Comparison of ENCODE assay signal across 23 cellular contexts in the genomic region with DNA sequence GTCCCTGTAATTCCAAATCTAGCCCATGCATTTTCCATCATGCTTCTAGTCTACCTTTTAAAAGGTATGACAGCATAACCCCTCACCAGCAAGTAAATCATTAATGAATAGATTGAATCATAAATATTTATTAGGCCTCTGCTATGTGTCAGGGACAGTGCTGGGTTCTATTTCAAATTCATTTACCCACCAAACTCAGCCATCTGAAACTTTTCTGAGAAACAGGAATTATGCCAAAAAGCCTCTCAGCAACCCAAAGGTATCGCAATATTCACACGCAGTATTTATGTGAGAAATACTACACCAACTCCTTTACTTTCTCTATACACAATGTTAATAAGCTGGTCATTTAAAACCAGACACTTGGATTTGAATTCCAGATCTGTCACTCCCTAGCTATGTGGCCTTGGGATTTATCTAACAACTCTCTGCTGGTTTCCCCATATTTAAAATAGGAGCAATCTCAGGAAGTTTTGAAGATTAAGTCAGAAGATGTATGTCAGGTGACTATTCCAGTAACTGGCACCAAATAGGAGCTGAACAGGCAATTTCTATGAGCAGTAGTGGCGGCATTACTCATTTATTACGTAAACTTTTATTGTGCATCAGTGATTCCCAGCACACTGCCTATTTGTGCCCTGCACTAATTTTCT.
DNase-seq lines count a peak whose midpoint lies in the region; ATAC-seq and TF ChIP-seq lines count a peak whose summit lies in the region.
"Had no signal": no experiment of that assay in that cellular context is flagged by ENCODE, and none has a peak within 500 bp of the region (broad histone marks: within the 10 kb centered on the region; RNA-seq: fewer than 3 reads in every experiment).

No MANE protein-coding gene starts in this region.

- TF ChIP-seq CTCF in AG10803 (conservative IDR thresholded peaks at IDR 0.05; ENCODE audit: low read length): no peak
- TF ChIP-seq CTCF in IMR-90 (conservative IDR thresholded peaks at IDR 0.05; ENCODE audit: low read depth, low read length): no peak
- TF ChIP-seq CTCF in epithelial cell of esophagus (IDR thresholded peaks at IDR 0.05; ENCODE audit: insufficient read depth, low read depth, low read length, missing control alignments): no peak
- TF ChIP-seq CTCF in tibial artery (IDR thresholded peaks at IDR 0.05): no peak

- BruUV-seq in IMR-90 (replicated peaks; lab: Mats Ljungman, UMichigan): no TSS peak

- no peak overlapping the region for H3K9ac ChIP-seq in IMR-90 (ENCODE audit: low read depth, low read length)
- H3K9ac ChIP-seq in mesendoderm (ENCODE audit: low read length): no peak overlapping the region
- H3K9ac ChIP-seq: neural progenitor cell had no signal

- H3K36me3 ChIP-seq in IMR-90 (ENCODE audit: control insufficient read depth, insufficient read depth, low read length) (no peaks in the 10 kb centered on the region), mesendoderm (ENCODE audit: control insufficient read depth, insufficient read depth, low read length) (no peaks in the 10 kb centered on the region), tibial artery (no peaks in the 10 kb centered on the region)
- H3K36me3 ChIP-seq: cardiac muscle cell, neural progenitor cell, prostate gland, spleen had no signal

- no peak overlapping the region for H4K91ac ChIP-seq in IMR-90 (ENCODE audit: insufficient read depth, low read depth, low read length)

- no peak overlapping the region for H2BK120ac ChIP-seq in IMR-90 (ENCODE audit: low read depth, low read length)
- no peak overlapping the region for H2BK120ac ChIP-seq in mesendoderm (ENCODE audit: low read depth, low read length)

- H3K18ac ChIP-seq in IMR-90 (ENCODE audit: low read depth, low read length) (no peak overlapping the region), mesendoderm (ENCODE audit: low read length) (no peak overlapping the region)

- H3K56ac ChIP-seq in IMR-90 (ENCODE audit: extremely low read depth, insufficient read depth, low read length) (no peak overlapping the region), mesendoderm (ENCODE audit: low read length) (no peak overlapping the region)

- dilution Hi-C loops in IMR-90 (cut with HindIII; ENCODE audit: low sequenced_read_pairs, unreplicated experiment): no loop called here

- H3K9me3 ChIP-seq in IMR-90 (ENCODE audit: control insufficient read depth, insufficient read depth, low read length): no peaks in the 10 kb centered on the region
- no peaks in the 10 kb centered on the region for H3K9me3 ChIP-seq in tibial artery
- H3K9me3 ChIP-seq: prostate gland, spleen had no signal

- H2BK15ac ChIP-seq in IMR-90 (ENCODE audit: low read depth, low read length): no peak overlapping the region
- H2BK15ac ChIP-seq in mesendoderm (replicated peaks; ENCODE audit: low read depth): no peak overlapping the region

- H4K5ac ChIP-seq in IMR-90 (ENCODE audit: low read depth, low read length): no peak overlapping the region
- no peak overlapping the region for H4K5ac ChIP-seq in mesendoderm (ENCODE audit: low read length)

- H3K23ac ChIP-seq in IMR-90 (ENCODE audit: low read depth, low read length) (no peak overlapping the region), mesendoderm (ENCODE audit: low read length) (no peak overlapping the region)

- no peak overlapping the region for H2AFZ ChIP-seq in IMR-90 (replicated peaks; ENCODE audit: low read length, poor library complexity)
- H2AFZ ChIP-seq: neural progenitor cell had no signal

- no peak overlapping the region for H2BK5ac ChIP-seq in IMR-90 (ENCODE audit: low read depth, low read length, poor library complexity, severe bottlenecking)
- no peak overlapping the region for H2BK5ac ChIP-seq in mesendoderm (ENCODE audit: low read length)

- H3K9me1 ChIP-seq in IMR-90 (ENCODE audit: insufficient read depth, low read length): peaks cover 3% of the 10 kb centered on the region

- WGBS in IMR-90 (ENCODE audit: extremely low coverage in 2 of 2, insufficient read length in 1 of 2), 2 experiments: no CpG with 5 or more reads among the region's 4 CpGs
- WGBS in mesendoderm (ENCODE audit: extremely low coverage, insufficient coverage, low lambda C conversion rate): no CpG with 5 or more reads among the region's 4 CpGs

- CTCF ChIA-PET in IMR-90 (lab: Yijun Ruan, JAX): interaction anchor here (0.6 kb wide), 1 partner anchor 180 kb away, joined by 3 read pairs; no protein-coding TSS in a partner anchor

- peak; percentile 65 for DNase-seq in AG10803 (ENCODE audit: low read depth)
- DNase-seq in IMR-90: peak; percentile 75
- DNase-seq in epithelial cell of esophagus (ENCODE audit: low read depth): peak; percentile 64
- peak; percentile 96 for DNase-seq in kidney tubule cell (ENCODE audit: low spot score)
- DNase-seq in GM19240 (ENCODE audit: insufficient read length, low spot score): no peak
- no peak for DNase-seq in mesendoderm
- no peak for DNase-seq in NCI-H1105 (lab: John Stamatoyannopoulos, UW)
- DNase-seq in tibial artery: no peak
- DNase-seq: activated CD4-positive, alpha-beta T cell treated with anti-CD3 and anti-CD28 coated beads, Interleukin-2, amount 10 ng/mL, durations not matched to agents 24 days and 14 days; dermis blood vessel endothelial cell; GDM1; GOT3; KG1; left colon; NCI-H2029; NCI-H226; NCI-H774; spleen; T-cell had no signal

- ATAC-seq in IMR-90 (ENCODE audit: low read depth): peak; percentile 51
- ATAC-seq: GM12878, left colon, T-cell had no signal

- H3K4me3 ChIP-seq in AG10803 (ENCODE audit: low read length): no peak overlapping the region
- no peak overlapping the region for H3K4me3 ChIP-seq in IMR-90 (ENCODE audit: insufficient read depth, low read depth, low read length)
- H3K4me3 ChIP-seq in epithelial cell of esophagus (ENCODE audit: low read length): no peak overlapping the region
- no peak overlapping the region for H3K4me3 ChIP-seq in mesendoderm (ENCODE audit: low read length)
- H3K4me3 ChIP-seq in tibial artery: no peak overlapping the region
- H3K4me3 ChIP-seq: cardiac muscle cell, GM12878, neural progenitor cell, prostate gland, spleen had no signal

- H3K4me2 ChIP-seq in IMR-90 (ENCODE audit: low read depth, low read length): peak overlapping the region; percentile 22; the same call in 1 of the 2 replicates
- H3K4me2 ChIP-seq in mesendoderm (ENCODE audit: low read length): no peak overlapping the region
- H3K4me2 ChIP-seq: neural progenitor cell had no signal

- H3K27ac ChIP-seq in IMR-90 (ENCODE audit: insufficient read depth, low read length) (no peak overlapping the region), mesendoderm (ENCODE audit: low read depth, low read length) (no peak overlapping the region), tibial artery (no peak overlapping the region)
- H3K27ac ChIP-seq: cardiac muscle cell, neural progenitor cell, prostate gland, spleen had no signal

- TF ChIP-seq RAD21 in IMR-90 (IDR thresholded peaks at IDR 0.05; ENCODE audit: low read length): no peak

- H2AK5ac ChIP-seq in IMR-90 (ENCODE audit: low read depth, low read length) (no peak overlapping the region), mesendoderm (ENCODE audit: low read length) (no peak overlapping the region)

- in situ Hi-C loops in IMR-90 (cut with MboI; ENCODE audit: low sequenced_read_pairs): no loop called here

- H2BK20ac ChIP-seq in IMR-90 (ENCODE audit: low read depth, low read length): no peak overlapping the region

- H3K4ac ChIP-seq in IMR-90 (ENCODE audit: low read depth, low read length): no peak overlapping the region
- no peak overlapping the region for H3K4ac ChIP-seq in mesendoderm (ENCODE audit: low read depth, low read length)

- no peaks in the 10 kb centered on the region for H3K79me1 ChIP-seq in IMR-90 (ENCODE audit: low read depth in 1 of 2, low read length in 2 of 2)
- H3K79me1 ChIP-seq in mesendoderm (ENCODE audit: low read length): peaks cover 3% of the 10 kb centered on the region

- no peaks in the 10 kb centered on the region for H3K79me2 ChIP-seq in mesendoderm (ENCODE audit: control insufficient read depth, insufficient read depth, low read length)

- POLR2A ChIA-PET in IMR-90 (lab: Charles Lee; ENCODE audit: unreplicated experiment): no interaction called here

- H4K8ac ChIP-seq in IMR-90 (ENCODE audit: low read depth in 2 of 2, low read length in 2 of 2) (no peak overlapping the region), mesendoderm (ENCODE audit: low read depth, low read length) (no peak overlapping the region)

- H3K4me1 ChIP-seq in IMR-90 (ENCODE audit: control insufficient read depth, insufficient read depth, low read length): peaks cover 8% of the 10 kb centered on the region
- H3K4me1 ChIP-seq in mesendoderm (ENCODE audit: control insufficient read depth, low read depth, low read length): no peaks in the 10 kb centered on the region
- H3K4me1 ChIP-seq in tibial artery: peaks cover 0 to 19% (median 8%) of the 10 kb centered on the region in 4 donors
- H3K4me1 ChIP-seq: prostate gland, spleen had no signal

- no peak overlapping the region for H3K14ac ChIP-seq in IMR-90 (replicated peaks; ENCODE audit: low read depth, low read length)

- no peak overlapping the region for H2AK9ac ChIP-seq in IMR-90 (replicated peaks; ENCODE audit: low read depth, low read length, poor library complexity)

- 0 out of 2 replicates have a peak, but pooled peaks cover 2% of the 10 kb centered on the region for H4K20me1 ChIP-seq in IMR-90 (ENCODE audit: insufficient read depth, low read length)

- H3K27me3 ChIP-seq in IMR-90 (ENCODE audit: control insufficient read depth, insufficient read depth, low read length): no peaks in the 10 kb centered on the region
- no peaks in the 10 kb centered on the region for H3K27me3 ChIP-seq in mesendoderm (ENCODE audit: insufficient read depth, low read length, poor library complexity)
- H3K27me3 ChIP-seq in tibial artery: no peaks in the 10 kb centered on the region
- H3K27me3 ChIP-seq: cardiac muscle cell, neural progenitor cell, spleen had no signal

- intact Hi-C loops in IMR-90 (cut with micrococcal nuclease) (loop anchor here (10.0 kb wide), 1 partner anchor 455 kb away; no protein-coding TSS in a partner anchor), tibial artery (cut with DNase I; ENCODE audit: low total_unique reads) (loop anchor here (10.0 kb wide), 1 partner anchor 185 kb away; no protein-coding TSS in a partner anchor)

- no peak for TF ChIP-seq POLR2A in IMR-90 (IDR thresholded peaks at IDR 0.05; ENCODE audit: low read depth, low read length)

TF ChIP-seq in IMR-90, 13 proteins besides CTCF, POLR2A, EP300 and RAD21:
- TF ChIP-seq CHD1 (IDR thresholded peaks at IDR 0.05; ENCODE audit: low read depth, low read length) (no peak), MAFK (IDR thresholded peaks at IDR 0.05; ENCODE audit: low read depth, low read length) (peak; percentile 72), CEBPB (IDR thresholded peaks at IDR 0.05; ENCODE audit: low read depth, low read length) (0 out of 2 replicates have a peak, but pooled peaks have one; percentile 0), RFX5 (IDR thresholded peaks at IDR 0.05; ENCODE audit: low read depth, low read length) (no peak), NFE2L2 (IDR thresholded peaks at IDR 0.05; ENCODE audit: low read depth, low read length) (no peak)
TF ChIP-seq in IMR-90: peak in this region for 2.

Comparison
In these comparisons a context has a peak if more than half of its experiments do, and no peak if none do; other contexts are left out.
1. DNase-seq: peak in AG10803 (single experiment), IMR-90 (single experiment), epithelial cell of esophagus (single experiment) and kidney tubule cell (single experiment); none in GM19240 (single experiment), mesendoderm (single experiment), NCI-H1105 (single experiment) and tibial artery (0 of 2).